Comparison of ENCODE assay signal across 1 cellular context in genomic region chr7:157404845-157405481, GRCh38.
A peak's percentile ranks its signal among the peaks of the same experiment; 100 is the strongest.
TF ChIP-seq lines count a peak whose summit lies in the region.

No MANE protein-coding gene starts in this region.

TF ChIP-seq in K562, 482 proteins besides CTCF, POLR2A, EP300 and RAD21 (continued from another document and continues in another):
- TF ChIP-seq, protein P1, sequence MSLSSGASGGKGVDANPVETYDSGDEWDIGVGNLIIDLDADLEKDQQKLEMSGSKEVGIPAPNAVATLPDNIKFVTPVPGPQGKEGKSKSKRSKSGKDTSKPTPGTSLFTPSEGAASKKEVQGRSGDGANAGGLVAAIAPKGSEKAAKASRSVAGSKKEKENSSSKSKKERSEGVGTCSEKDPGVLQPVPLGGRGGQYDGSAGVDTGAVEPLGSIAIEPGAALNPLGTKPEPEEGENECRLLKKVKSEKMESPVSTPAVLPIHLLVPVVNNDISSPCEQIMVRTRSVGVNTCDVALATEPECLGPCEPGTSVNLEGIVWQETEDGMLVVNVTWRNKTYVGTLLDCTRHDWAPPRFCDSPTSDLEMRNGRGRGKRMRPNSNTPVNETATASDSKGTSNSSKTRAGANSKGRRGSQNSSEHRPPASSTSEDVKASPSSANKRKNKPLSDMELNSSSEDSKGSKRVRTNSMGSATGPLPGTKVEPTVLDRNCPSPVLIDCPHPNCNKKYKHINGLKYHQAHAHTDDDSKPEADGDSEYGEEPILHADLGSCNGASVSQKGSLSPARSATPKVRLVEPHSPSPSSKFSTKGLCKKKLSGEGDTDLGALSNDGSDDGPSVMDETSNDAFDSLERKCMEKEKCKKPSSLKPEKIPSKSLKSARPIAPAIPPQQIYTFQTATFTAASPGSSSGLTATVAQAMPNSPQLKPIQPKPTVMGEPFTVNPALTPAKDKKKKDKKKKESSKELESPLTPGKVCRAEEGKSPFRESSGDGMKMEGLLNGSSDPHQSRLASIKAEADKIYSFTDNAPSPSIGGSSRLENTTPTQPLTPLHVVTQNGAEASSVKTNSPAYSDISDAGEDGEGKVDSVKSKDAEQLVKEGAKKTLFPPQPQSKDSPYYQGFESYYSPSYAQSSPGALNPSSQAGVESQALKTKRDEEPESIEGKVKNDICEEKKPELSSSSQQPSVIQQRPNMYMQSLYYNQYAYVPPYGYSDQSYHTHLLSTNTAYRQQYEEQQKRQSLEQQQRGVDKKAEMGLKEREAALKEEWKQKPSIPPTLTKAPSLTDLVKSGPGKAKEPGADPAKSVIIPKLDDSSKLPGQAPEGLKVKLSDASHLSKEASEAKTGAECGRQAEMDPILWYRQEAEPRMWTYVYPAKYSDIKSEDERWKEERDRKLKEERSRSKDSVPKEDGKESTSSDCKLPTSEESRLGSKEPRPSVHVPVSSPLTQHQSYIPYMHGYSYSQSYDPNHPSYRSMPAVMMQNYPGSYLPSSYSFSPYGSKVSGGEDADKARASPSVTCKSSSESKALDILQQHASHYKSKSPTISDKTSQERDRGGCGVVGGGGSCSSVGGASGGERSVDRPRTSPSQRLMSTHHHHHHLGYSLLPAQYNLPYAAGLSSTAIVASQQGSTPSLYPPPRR (CRISPR knock-in tag; IDR thresholded peaks at IDR 0.05; ENCODE audit: borderline replicate concordance): 0 out of 2 replicates have a peak, but pooled peaks have one; percentile 76
- TF ChIP-seq, protein P2, sequence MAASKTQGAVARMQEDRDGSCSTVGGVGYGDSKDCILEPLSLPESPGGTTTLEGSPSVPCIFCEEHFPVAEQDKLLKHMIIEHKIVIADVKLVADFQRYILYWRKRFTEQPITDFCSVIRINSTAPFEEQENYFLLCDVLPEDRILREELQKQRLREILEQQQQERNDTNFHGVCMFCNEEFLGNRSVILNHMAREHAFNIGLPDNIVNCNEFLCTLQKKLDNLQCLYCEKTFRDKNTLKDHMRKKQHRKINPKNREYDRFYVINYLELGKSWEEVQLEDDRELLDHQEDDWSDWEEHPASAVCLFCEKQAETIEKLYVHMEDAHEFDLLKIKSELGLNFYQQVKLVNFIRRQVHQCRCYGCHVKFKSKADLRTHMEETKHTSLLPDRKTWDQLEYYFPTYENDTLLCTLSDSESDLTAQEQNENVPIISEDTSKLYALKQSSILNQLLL (CRISPR knock-in tag; IDR thresholded peaks at IDR 0.05; ENCODE audit: borderline replicate concordance): no peak
- TF ChIP-seq LEF1 (IDR thresholded peaks at IDR 0.05) (peak; percentile 93), CC2D1A (IDR thresholded peaks at IDR 0.05) (no peak; the same call in 1 of the 2 replicates), ZNF507 (tag; conservative IDR thresholded peaks at IDR 0.05) (no peak), ZBED1 (IDR thresholded peaks at IDR 0.05) (0 out of 2 replicates have a peak, but pooled peaks have one; percentile 79), ZEB2 (IDR thresholded peaks at IDR 0.05) (peak; percentile 89), NR2F6 (CRISPR knock-in tag; IDR thresholded peaks at IDR 0.05) (no peak), DNMT1 (IDR thresholded peaks at IDR 0.05) (no peak), TGIF2 (CRISPR knock-in tag; IDR thresholded peaks at IDR 0.05) (no peak), NR2C2 (CRISPR knock-in tag; IDR thresholded peaks at IDR 0.05) (peak; percentile 63; the same call in 1 of the 2 replicates), NR2C2 (tag; IDR thresholded peaks at IDR 0.05) (no peak), TCF3 (CRISPR knock-in tag; IDR thresholded peaks at IDR 0.05) (peak; percentile 76), ZNF639 (CRISPR knock-in tag; conservative IDR thresholded peaks at IDR 0.05 in 1 of 2, IDR thresholded peaks at IDR 0.05 in 1 of 2) (peak in 1 of 2 experiments; percentile 74; a peak in 1 of 4 replicates), ZNF766 (CRISPR knock-in tag; conservative IDR thresholded peaks at IDR 0.05) (no peak; the same call in 1 of the 2 replicates), MAFK (IDR thresholded peaks at IDR 0.05; ENCODE audit: low read length) (peak; percentile 65), KLF1 (tag; IDR thresholded peaks at IDR 0.05) (no peak), BDP1 (IDR thresholded peaks at IDR 0.05; ENCODE audit: insufficient read depth, insufficient read length) (no peak), SMAD3 (CRISPR knock-in tag; conservative IDR thresholded peaks at IDR 0.05) (0 out of 2 replicates have a peak, but pooled peaks have one; percentile 34), HDAC8 (tag; IDR thresholded peaks at IDR 0.05) (0 out of 2 replicates have a peak, but pooled peaks have one; percentile 39), HCFC1 (IDR thresholded peaks at IDR 0.05; ENCODE audit: low read depth, low read length) (no peak), NFIC (IDR thresholded peaks at IDR 0.05) (peak; percentile 53), PRPF4 (IDR thresholded peaks at IDR 0.05; ENCODE audit: insufficient read depth, low read depth, low read length, poor library complexity, severe bottlenecking) (no peak), KLF10 (CRISPR knock-in tag; IDR thresholded peaks at IDR 0.05) (no peak), RBM14 (IDR thresholded peaks at IDR 0.05; ENCODE audit: borderline replicate concordance, insufficient read depth, low read depth, low read length) (no peak), ZNF232 (CRISPR knock-in tag; IDR thresholded peaks at IDR 0.05) (no peak), CHD1 (IDR thresholded peaks at IDR 0.05; ENCODE audit: low read length) (no peak), MED1 (CRISPR knock-in tag; IDR thresholded peaks at IDR 0.05; ENCODE audit: borderline replicate concordance) (no peak), SLC30A9 (CRISPR knock-in tag; IDR thresholded peaks at IDR 0.05) (no peak), ZHX1 (conservative IDR thresholded peaks at IDR 0.05; ENCODE audit: low read length) (no peak), HNRNPL (IDR thresholded peaks at IDR 0.05; ENCODE audit: low read depth, low read length) (no peak), ZKSCAN3 (CRISPR knock-in tag; IDR thresholded peaks at IDR 0.05) (no peak), PRMT5 (CRISPR knock-in tag; IDR thresholded peaks at IDR 0.05) (no peak), ZNF184 (CRISPR knock-in tag; IDR thresholded peaks at IDR 0.05) (no peak), ZFP1 (CRISPR knock-in tag; IDR thresholded peaks at IDR 0.05) (no peak; the same call in 1 of the 2 replicates), PHB (CRISPR knock-in tag; IDR thresholded peaks at IDR 0.05) (no peak), RFX1 (IDR thresholded peaks at IDR 0.05) (no peak), ETV5 (CRISPR knock-in tag; IDR thresholded peaks at IDR 0.05; ENCODE audit: low read depth) (peak; percentile 82), WHSC1 (IDR thresholded peaks at IDR 0.05; ENCODE audit: low read length) (no peak), SREBF2 (CRISPR knock-in tag; IDR thresholded peaks at IDR 0.05) (no peak), CEBPG (CRISPR knock-in tag; IDR thresholded peaks at IDR 0.05) (peak; percentile 99), CEBPG (tag; conservative IDR thresholded peaks at IDR 0.05 in 1 of 2, IDR thresholded peaks at IDR 0.05 in 1 of 2) (peak; percentile 99 to 100), ESRRA (IDR thresholded peaks at IDR 0.05; ENCODE audit: borderline replicate concordance, low read depth) (peak; percentile 74; the same call in 1 of the 2 replicates), GATAD2B (IDR thresholded peaks at IDR 0.05; ENCODE audit: borderline replicate concordance) (0 out of 2 replicates have a peak, but pooled peaks have one; percentile 46), KAT8 (IDR thresholded peaks at IDR 0.05; ENCODE audit: low read depth) (no peak), SRF (CRISPR knock-in tag; IDR thresholded peaks at IDR 0.05) (no peak), HMGN3 (IDR thresholded peaks at IDR 0.05; ENCODE audit: borderline replicate concordance, extremely low read depth, insufficient read length, low read depth, low read length) (peak; percentile 85), ZNF696 (CRISPR knock-in tag; conservative IDR thresholded peaks at IDR 0.05) (no peak), ZNF12 (CRISPR knock-in tag; IDR thresholded peaks at IDR 0.05) (no peak), ZNF408 (CRISPR knock-in tag; IDR thresholded peaks at IDR 0.05; ENCODE audit: low read depth) (no peak), SAP30 (IDR thresholded peaks at IDR 0.05; ENCODE audit: borderline replicate concordance, insufficient read depth, low read depth, low read length, poor library complexity, severe bottlenecking) (peak; percentile 88), TAF9B (IDR thresholded peaks at IDR 0.05; ENCODE audit: partially characterized antibody) (no peak)
- TF ChIP-seq, protein P3, sequence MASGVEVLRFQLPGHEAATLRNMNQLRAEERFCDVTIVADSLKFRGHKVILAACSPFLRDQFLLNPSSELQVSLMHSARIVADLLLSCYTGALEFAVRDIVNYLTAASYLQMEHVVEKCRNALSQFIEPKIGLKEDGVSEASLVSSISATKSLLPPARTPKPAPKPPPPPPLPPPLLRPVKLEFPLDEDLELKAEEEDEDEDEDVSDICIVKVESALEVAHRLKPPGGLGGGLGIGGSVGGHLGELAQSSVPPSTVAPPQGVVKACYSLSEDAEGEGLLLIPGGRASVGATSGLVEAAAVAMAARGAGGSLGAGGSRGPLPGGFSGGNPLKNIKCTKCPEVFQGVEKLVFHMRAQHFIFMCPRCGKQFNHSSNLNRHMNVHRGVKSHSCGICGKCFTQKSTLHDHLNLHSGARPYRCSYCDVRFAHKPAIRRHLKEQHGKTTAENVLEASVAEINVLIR (CRISPR knock-in tag; IDR thresholded peaks at IDR 0.05): peak; percentile 55; the same call in 1 of the 2 replicates
- TF ChIP-seq, protein P4, sequence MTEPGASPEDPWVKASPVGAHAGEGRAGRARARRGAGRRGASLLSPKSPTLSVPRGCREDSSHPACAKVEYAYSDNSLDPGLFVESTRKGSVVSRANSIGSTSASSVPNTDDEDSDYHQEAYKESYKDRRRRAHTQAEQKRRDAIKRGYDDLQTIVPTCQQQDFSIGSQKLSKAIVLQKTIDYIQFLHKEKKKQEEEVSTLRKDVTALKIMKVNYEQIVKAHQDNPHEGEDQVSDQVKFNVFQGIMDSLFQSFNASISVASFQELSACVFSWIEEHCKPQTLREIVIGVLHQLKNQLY (CRISPR knock-in tag; conservative IDR thresholded peaks at IDR 0.05): no peak
- TF ChIP-seq, protein P5, sequence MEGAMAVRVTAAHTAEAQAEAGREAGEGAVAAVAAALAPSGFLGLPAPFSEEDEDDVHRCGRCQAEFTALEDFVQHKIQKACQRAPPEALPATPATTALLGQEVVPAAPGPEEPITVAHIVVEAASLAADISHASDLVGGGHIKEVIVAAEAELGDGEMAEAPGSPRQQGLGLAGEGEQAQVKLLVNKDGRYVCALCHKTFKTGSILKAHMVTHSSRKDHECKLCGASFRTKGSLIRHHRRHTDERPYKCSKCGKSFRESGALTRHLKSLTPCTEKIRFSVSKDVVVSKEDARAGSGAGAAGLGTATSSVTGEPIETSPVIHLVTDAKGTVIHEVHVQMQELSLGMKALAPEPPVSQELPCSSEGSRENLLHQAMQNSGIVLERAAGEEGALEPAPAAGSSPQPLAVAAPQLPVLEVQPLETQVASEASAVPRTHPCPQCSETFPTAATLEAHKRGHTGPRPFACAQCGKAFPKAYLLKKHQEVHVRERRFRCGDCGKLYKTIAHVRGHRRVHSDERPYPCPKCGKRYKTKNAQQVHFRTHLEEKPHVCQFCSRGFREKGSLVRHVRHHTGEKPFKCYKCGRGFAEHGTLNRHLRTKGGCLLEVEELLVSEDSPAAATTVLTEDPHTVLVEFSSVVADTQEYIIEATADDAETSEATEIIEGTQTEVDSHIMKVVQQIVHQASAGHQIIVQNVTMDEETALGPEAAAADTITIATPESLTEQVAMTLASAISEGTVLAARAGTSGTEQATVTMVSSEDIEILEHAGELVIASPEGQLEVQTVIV (CRISPR knock-in tag; IDR thresholded peaks at IDR 0.05; ENCODE audit: borderline replicate concordance): no peak
